ENCODE assay signal across 20 cellular contexts in the genomic region with DNA sequence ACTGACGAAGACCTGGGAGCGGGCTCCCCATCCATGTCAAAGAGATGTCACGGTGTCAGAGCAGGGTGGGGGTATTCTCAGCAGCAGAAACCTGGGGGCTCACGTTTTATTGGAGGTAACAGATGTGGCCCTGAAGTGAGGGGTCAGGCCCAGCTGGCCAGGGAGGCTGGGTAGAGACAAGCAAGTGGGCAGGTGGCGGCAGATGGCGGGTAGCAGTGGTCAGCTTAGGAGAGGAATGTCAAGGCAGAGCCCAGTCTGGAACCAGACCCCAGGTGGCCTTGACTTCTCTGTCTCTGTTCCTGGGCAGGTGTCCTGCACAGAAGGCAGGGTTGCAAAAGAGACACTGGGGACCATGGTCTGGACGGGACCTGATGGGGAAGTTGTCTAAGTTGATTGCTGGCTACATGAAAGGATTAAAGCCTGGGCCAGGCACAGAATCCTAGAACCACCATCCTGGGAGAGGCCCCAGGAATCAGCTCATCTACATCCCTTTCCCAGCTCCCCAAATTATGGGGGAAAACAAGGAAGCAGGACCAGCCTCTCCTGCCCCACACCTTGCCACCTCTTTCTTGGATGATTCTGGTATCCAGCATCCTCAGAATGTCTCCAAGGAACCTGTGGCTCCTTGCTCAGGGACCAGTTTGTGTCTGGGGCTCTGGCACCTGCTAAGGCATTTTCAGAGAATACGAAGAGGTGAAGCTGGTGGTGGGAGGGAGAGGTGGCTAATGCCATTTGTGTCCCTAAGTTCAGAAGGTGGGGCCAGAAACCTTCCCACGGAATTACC.
DNase-seq lines count a peak whose midpoint lies in the region; ATAC-seq and TF ChIP-seq lines count a peak whose summit lies in the region.
"Had no signal": no experiment of that assay in that cellular context is flagged by ENCODE, and none has a peak within 500 bp of the region (broad histone marks: within the 10 kb centered on the region; RNA-seq: fewer than 3 reads in every experiment).

No MANE protein-coding gene starts in this region.

- H3K36me3 ChIP-seq in lung (ENCODE audit: control insufficient read depth in 2 of 2, insufficient read depth in 2 of 2, low read length in 2 of 2) (peaks cover 0 to 10% of the 10 kb centered on the region in 2 donors), suprapubic skin (peaks cover 8% of the 10 kb centered on the region), right atrium auricular region (no peaks in the 10 kb centered on the region), osteoblast (ENCODE audit: insufficient read depth, low read length) (peaks cover 41% of the 10 kb centered on the region)
- H3K36me3 ChIP-seq: uterus had no signal

- H3K36me3 Mint-ChIP-seq in activated CD4-positive, alpha-beta T cell treated with anti-CD3 and anti-CD28 coated beads, Interleukin-2, amount 10 ng/mL, durations not matched to agents 7 days and 5 days (ENCODE audit: low read depth): no peaks in the 10 kb centered on the region
- no peaks in the 10 kb centered on the region for H3K36me3 Mint-ChIP-seq in activated CD8-positive, alpha-beta memory T cell treated with anti-CD3 and anti-CD28 coated beads, Interleukin-2, amount 10 ng/mL, durations not matched to agents 7 days and 5 days
- H3K36me3 Mint-ChIP-seq in immature natural killer cell: peaks cover 0 to 23% (median 4%) of the 10 kb centered on the region in 3 donors

- H3K27me3 ChIP-seq in lung (ENCODE audit: control insufficient read depth, insufficient read depth) (no peaks in the 10 kb centered on the region), suprapubic skin (no peaks in the 10 kb centered on the region), right atrium auricular region (no peaks in the 10 kb centered on the region), osteoblast (ENCODE audit: insufficient read depth, low read length) (no peaks in the 10 kb centered on the region)
- H3K27me3 ChIP-seq: esophagus squamous epithelium, gastroesophageal sphincter, MG63, uterus had no signal

- H4K20me1 ChIP-seq in osteoblast (ENCODE audit: insufficient read depth, low read length): peaks cover 8% of the 10 kb centered on the region

- CTCF ChIA-PET in activated CD4-positive, alpha-beta T cell treated with anti-CD3 and anti-CD28 coated beads, Interleukin-2, amount 10 ng/mL, durations not matched to agents 7 days and 5 days (lab: Charles Lee): no interaction called here
- CTCF ChIA-PET in activated CD8-positive, alpha-beta memory T cell treated with anti-CD3 and anti-CD28 coated beads, Interleukin-2, amount 10 ng/mL, durations not matched to agents 7 days and 5 days (lab: Charles Lee): no interaction called here

- no peak overlapping the region for H3K4me2 ChIP-seq in osteoblast (ENCODE audit: insufficient read depth, low read length)

- H3K27ac Mint-ChIP-seq in activated CD4-positive, alpha-beta T cell treated with anti-CD3 and anti-CD28 coated beads, Interleukin-2, amount 10 ng/mL, durations not matched to agents 7 days and 5 days: no peak overlapping the region
- no peak overlapping the region for H3K27ac Mint-ChIP-seq in activated CD8-positive, alpha-beta memory T cell treated with anti-CD3 and anti-CD28 coated beads, Interleukin-2, amount 10 ng/mL, durations not matched to agents 7 days and 5 days
- H3K27ac Mint-ChIP-seq in immature natural killer cell: peak overlapping the region in 1 of 6 donors; percentile 11
- H3K27ac Mint-ChIP-seq: IgD-negative memory B cell had no signal

- no peak for TF ChIP-seq POLR2A in suprapubic skin (IDR thresholded peaks at IDR 0.05)

- no peak overlapping the region for H3K4me3 Mint-ChIP-seq in activated CD4-positive, alpha-beta T cell treated with anti-CD3 and anti-CD28 coated beads, Interleukin-2, amount 10 ng/mL, durations not matched to agents 7 days and 5 days
- H3K4me3 Mint-ChIP-seq in activated CD8-positive, alpha-beta memory T cell treated with anti-CD3 and anti-CD28 coated beads, Interleukin-2, amount 10 ng/mL, durations not matched to agents 7 days and 5 days: no peak overlapping the region
- H3K4me3 Mint-ChIP-seq in immature natural killer cell: no peak overlapping the region
- H3K4me3 Mint-ChIP-seq: IgD-negative memory B cell, nephron had no signal

- no peak for TF ChIP-seq EP300 in suprapubic skin (IDR thresholded peaks at IDR 0.05)

- H3K4me1 Mint-ChIP-seq in activated CD4-positive, alpha-beta T cell treated with anti-CD3 and anti-CD28 coated beads, Interleukin-2, amount 10 ng/mL, durations not matched to agents 7 days and 5 days: no peaks in the 10 kb centered on the region
- H3K4me1 Mint-ChIP-seq in activated CD8-positive, alpha-beta memory T cell treated with anti-CD3 and anti-CD28 coated beads, Interleukin-2, amount 10 ng/mL, durations not matched to agents 7 days and 5 days: no peaks in the 10 kb centered on the region
- H3K4me1 Mint-ChIP-seq in immature natural killer cell: no peaks in the 10 kb centered on the region

- H3K79me2 ChIP-seq in osteoblast (ENCODE audit: insufficient read depth, low read length): no peaks in the 10 kb centered on the region

- no peaks in the 10 kb centered on the region for H3K9me3 ChIP-seq in lung (ENCODE audit: control insufficient read depth in 2 of 2, insufficient read depth in 1 of 2, low read length in 1 of 2)
- H3K9me3 ChIP-seq in suprapubic skin: no peaks in the 10 kb centered on the region
- H3K9me3 ChIP-seq in right atrium auricular region: no peaks in the 10 kb centered on the region
- H3K9me3 ChIP-seq in osteoblast (ENCODE audit: low read depth, low read length): no peaks in the 10 kb centered on the region
- H3K9me3 ChIP-seq: esophagus squamous epithelium, gastroesophageal sphincter, MG63, uterus had no signal

- H3K27ac ChIP-seq in lung (ENCODE audit: low read depth in 1 of 2, low read length in 1 of 2) (no peak overlapping the region), suprapubic skin (no peak overlapping the region), right atrium auricular region (no peak overlapping the region), osteoblast (ENCODE audit: low read depth, low read length) (no peak overlapping the region)
- H3K27ac ChIP-seq: gastroesophageal sphincter, uterus had no signal

- no peak for TF ChIP-seq CTCF in lung (IDR thresholded peaks at IDR 0.05; ENCODE audit: control extremely low read depth, extremely low read depth)
- no peak for TF ChIP-seq CTCF in suprapubic skin (IDR thresholded peaks at IDR 0.05)
- no peak for TF ChIP-seq CTCF in right atrium auricular region (IDR thresholded peaks at IDR 0.05)
- TF ChIP-seq CTCF in osteoblast (IDR thresholded peaks at IDR 0.05; ENCODE audit: extremely low read depth, low read depth, low read length): no peak

- WGBS in lung, 2 donors: 84 to 87% methylated on average over 9 of the region's 9 CpGs
- WGBS in suprapubic skin: 85% methylated on average over 9 of the region's 9 CpGs

- H2AFZ ChIP-seq in osteoblast (ENCODE audit: low read length): no peak overlapping the region

- H3K4me1 ChIP-seq in lung (ENCODE audit: control insufficient read depth in 2 of 2, insufficient read depth in 2 of 2, low read length in 2 of 2): peaks cover 7 to 8% of the 10 kb centered on the region in 2 donors
- no peaks in the 10 kb centered on the region for H3K4me1 ChIP-seq in suprapubic skin
- H3K4me1 ChIP-seq in right atrium auricular region: peaks cover 0 to 28% of the 10 kb centered on the region in 2 donors
- peaks cover 1% of the 10 kb centered on the region for H3K4me1 ChIP-seq in osteoblast (ENCODE audit: insufficient read depth, low read length)
- H3K4me1 ChIP-seq: uterus had no signal

- POLR2A ChIA-PET in activated CD4-positive, alpha-beta T cell treated with anti-CD3 and anti-CD28 coated beads, Interleukin-2, amount 10 ng/mL, durations not matched to agents 7 days and 5 days (lab: Charles Lee): no interaction called here

- H3K9me3 Mint-ChIP-seq in activated CD4-positive, alpha-beta T cell treated with anti-CD3 and anti-CD28 coated beads, Interleukin-2, amount 10 ng/mL, durations not matched to agents 7 days and 5 days: no peaks in the 10 kb centered on the region
- H3K9me3 Mint-ChIP-seq in activated CD8-positive, alpha-beta memory T cell treated with anti-CD3 and anti-CD28 coated beads, Interleukin-2, amount 10 ng/mL, durations not matched to agents 7 days and 5 days (ENCODE audit: low read depth): no peaks in the 10 kb centered on the region
- H3K9me3 Mint-ChIP-seq in immature natural killer cell: no peaks in the 10 kb centered on the region
- H3K9me3 Mint-ChIP-seq: IgD-negative memory B cell, nephron had no signal

- H3K27me3 Mint-ChIP-seq in activated CD4-positive, alpha-beta T cell treated with anti-CD3 and anti-CD28 coated beads, Interleukin-2, amount 10 ng/mL, durations not matched to agents 7 days and 5 days: no peaks in the 10 kb centered on the region
- no peaks in the 10 kb centered on the region for H3K27me3 Mint-ChIP-seq in activated CD8-positive, alpha-beta memory T cell treated with anti-CD3 and anti-CD28 coated beads, Interleukin-2, amount 10 ng/mL, durations not matched to agents 7 days and 5 days
- peaks cover 0 to 3% (median 2%) of the 10 kb centered on the region in 3 donors for H3K27me3 Mint-ChIP-seq in immature natural killer cell (ENCODE audit: low read depth in 3 of 3)
- H3K27me3 Mint-ChIP-seq: IgD-negative memory B cell had no signal

- peak; percentile 3 for DNase-seq in activated CD4-positive, alpha-beta T cell treated with anti-CD3 and anti-CD28 coated beads, Interleukin-2, amount 10 ng/mL, durations not matched to agents 7 days and 5 days
- DNase-seq in activated CD4-positive, alpha-beta T cell treated with anti-CD3 and anti-CD28 coated beads for 4 hours: no peak
- peak; percentile 33 for DNase-seq in activated CD8-positive, alpha-beta memory T cell treated with anti-CD3 and anti-CD28 coated beads, Interleukin-2, amount 10 ng/mL, durations not matched to agents 7 days and 5 days
- DNase-seq in lung (ENCODE audit: low spot score) (peak; percentile 25), suprapubic skin (ENCODE audit: low spot score in 2 of 2) (peak; percentile 34 to 69), right atrium auricular region (ENCODE audit: low spot score) (no peak), immature natural killer cell (no peak), osteoblast (ENCODE audit: insufficient read length, low spot score, missing footprints) (no peak)
- DNase-seq: activated naive CD4-positive, alpha-beta T cell; anterior cingulate cortex; effector CD8-positive, alpha-beta T cell; esophagus squamous epithelium; mesendoderm; MG63; NCI-H146; stimulated activated CD4-positive, alpha-beta T cell treated with anti-CD3 and anti-CD28 coated beads, Interleukin-4, amount 100 ng/mL, for 4 hours had no signal

- no peak for ATAC-seq in activated CD8-positive, alpha-beta memory T cell treated with anti-CD3 and anti-CD28 coated beads, Interleukin-2, amount 10 ng/mL, durations not matched to agents 7 days and 5 days
- ATAC-seq in lung (ENCODE audit: insufficient read depth, low FRiP score): no peak
- ATAC-seq: gastroesophageal sphincter had no signal

- H3K4me3 ChIP-seq in lung (no peak overlapping the region), suprapubic skin (no peak overlapping the region), right atrium auricular region (no peak overlapping the region), osteoblast (ENCODE audit: insufficient read depth, low read length) (no peak overlapping the region)
- H3K4me3 ChIP-seq: esophagus squamous epithelium, gastroesophageal sphincter, MG63, uterus had no signal

Comparison
In these comparisons a context has a peak if more than half of its experiments do, and no peak if none do; other contexts are left out.
1. DNase-seq: peak in activated CD4-positive, alpha-beta T cell treated with anti-CD3 and anti-CD28 coated beads, Interleukin-2, amount 10 ng/mL, durations not matched to agents 7 days and 5 days (single experiment), activated CD8-positive, alpha-beta memory T cell treated with anti-CD3 and anti-CD28 coated beads, Interleukin-2, amount 10 ng/mL, durations not matched to agents 7 days and 5 days (single experiment), lung (single experiment) and suprapubic skin (2 of 2); none in activated CD4-positive, alpha-beta T cell treated with anti-CD3 and anti-CD28 coated beads for 4 hours (0 of 2), right atrium auricular region (single experiment), immature natural killer cell (0 of 3) and osteoblast (single experiment).